8 cellular contexts compared by ENCODE assay signal in genomic region chr12:107320031-107320928, GRCh38.
DNase-seq lines count a peak whose midpoint lies in the region; ATAC-seq and TF ChIP-seq lines count a peak whose summit lies in the region.

No MANE protein-coding gene starts in this region.

- H3K36me3 ChIP-seq in lower lobe of right lung = no peaks in the 10 kb centered on the region

- intact Hi-C loops in lower lobe of right lung (cut with DNase I) = no loop called here

- H3K9me3 ChIP-seq in lower lobe of right lung = no peaks in the 10 kb centered on the region

- H3K27me3 ChIP-seq in lower lobe of right lung (ENCODE audit: low read depth) = peaks cover 79% of the 10 kb centered on the region

- no peak overlapping the region for H3K27ac ChIP-seq in lower lobe of right lung

- peak; percentile 22 to 25 for ATAC-seq in lower lobe of right lung
- no peak for ATAC-seq in HG02870 (IDR thresholded peaks at IDR 0.05; ENCODE audit: unreplicated experiment)

- peak; percentile 40 for DNase-seq in NCI-H82 (lab: John Stamatoyannopoulos, UW)
- DNase-seq in NCI-H82 treated with DMSO at 0.1 percent for 48 hours (lab: John Stamatoyannopoulos, UW; ENCODE audit: unreplicated experiment) = no peak
- peak; percentile 24 for DNase-seq in activated CD4-positive, CD25-positive, alpha-beta regulatory T cell treated with anti-CD3 and anti-CD28 coated beads, Interleukin-2, amount 50 U/mL, for 16 hours (ENCODE audit: low read depth, low spot score)
- DNase-seq in central memory CD4-positive, alpha-beta T cell = peak; percentile 80
- peak; percentile 67 for DNase-seq in lower lobe of right lung
- peak; percentile 39 for DNase-seq in stimulated activated CD8-positive, alpha-beta memory T cell treated with anti-CD3 and anti-CD28 coated beads, Interleukin-15, amount 100 ng/mL, for 1 hour (ENCODE audit: low read depth)
- no peak for DNase-seq in foreskin melanocyte

- TF ChIP-seq CTCF in lower lobe of right lung (IDR thresholded peaks at IDR 0.05) = no peak

- H3K4me3 ChIP-seq in lower lobe of right lung = peak overlapping the region; percentile 57

- H3K4me1 ChIP-seq in lower lobe of right lung = peaks cover 36% of the 10 kb centered on the region

Comparison
In these comparisons a context has a peak if more than half of its experiments do, and no peak if none do; other contexts are left out.
1. DNase-seq: peak in NCI-H82 (single experiment), activated CD4-positive, CD25-positive, alpha-beta regulatory T cell treated with anti-CD3 and anti-CD28 coated beads, Interleukin-2, amount 50 U/mL, for 16 hours (single experiment), central memory CD4-positive, alpha-beta T cell (single experiment), lower lobe of right lung (single experiment) and stimulated activated CD8-positive, alpha-beta memory T cell treated with anti-CD3 and anti-CD28 coated beads, Interleukin-15, amount 100 ng/mL, for 1 hour (single experiment); none in NCI-H82 treated with DMSO at 0.1 percent for 48 hours (single experiment) and foreskin melanocyte (single experiment).